Comparison of ENCODE assay signal across 8 cellular contexts in genomic region chr14:32938719-32939253, GRCh38. TPM values are rescaled to one million over a fixed set of nuclear protein-coding genes. Genes with fewer than 3 reads are reported as not detected.
DNase-seq lines count a peak whose midpoint lies in the region; TF ChIP-seq lines count a peak whose summit lies in the region.

NPAS3 (plus strand) TSS chr14:32938879.

- no peaks in the 10 kb centered on the region for H3K36me3 ChIP-seq in Peyer's patch
- H3K36me3 ChIP-seq in esophagus muscularis mucosa, result no peaks in the 10 kb centered on the region

- H3K27ac ChIP-seq in Peyer's patch, result peak within 1 kb of the TSS; percentile 57 to 89 (median 74)
- peak within 1 kb of the TSS; percentile 90 to 94 (median 94) for H3K27ac ChIP-seq in esophagus muscularis mucosa (replicated peaks in 1 of 4)

- CTCF ChIA-PET in activated naive CD4-positive, alpha-beta T cell treated with anti-CD3 and anti-CD28 coated beads, Interleukin-2, amount 10 ng/mL, durations not matched to agents 7 days and 5 days (lab: Charles Lee), result no interaction called here

- no peak for TF ChIP-seq CTCF in Peyer's patch (IDR thresholded peaks at IDR 0.05)
- TF ChIP-seq CTCF in esophagus muscularis mucosa (IDR thresholded peaks at IDR 0.05), result no peak
- no peak for TF ChIP-seq CTCF in nephron progenitor cell (IDR thresholded peaks at IDR 0.05)

- H3K9me3 ChIP-seq in Peyer's patch (no peaks in the 10 kb centered on the region), esophagus muscularis mucosa (no peaks in the 10 kb centered on the region)

- peak within 1 kb of the TSS; percentile 77 for H3K4me3 Mint-ChIP-seq in activated naive CD4-positive, alpha-beta T cell treated with anti-CD3 and anti-CD28 coated beads, Interleukin-2, amount 10 ng/mL, durations not matched to agents 7 days and 5 days
- H3K4me3 Mint-ChIP-seq in nephron progenitor cell, result peak within 1 kb of the TSS; percentile 94

- H3K27me3 ChIP-seq in Peyer's patch, result no peaks in the 10 kb centered on the region
- peaks cover 0 to 6% (median 3%) of the 10 kb centered on the region in 4 donors for H3K27me3 ChIP-seq in esophagus muscularis mucosa

- H3K4me3 ChIP-seq in Peyer's patch (peak within 1 kb of the TSS; percentile 38 to 66 (median 51)), esophagus muscularis mucosa (peak within 1 kb of the TSS; percentile 70 to 96 (median 76))

- intact Hi-C loops in esophagus muscularis mucosa (cut with DNase I), result loop anchor here (2.0 to 10.0 kb wide), 3 partner anchors 224 to 854 kb away; no protein-coding TSS in a partner anchor

- no peak for DNase-seq in activated naive CD4-positive, alpha-beta T cell treated with anti-CD3 and anti-CD28 coated beads, Interleukin-2, amount 10 ng/mL, durations not matched to agents 7 days and 5 days
- no peak for DNase-seq in activated naive CD4-positive, alpha-beta T cell treated with anti-CD3 and anti-CD28 coated beads, Interleukin-2, amount 50 U/mL, for 16 hours
- DNase-seq in Peyer's patch (no peak), esophagus muscularis mucosa (ENCODE audit: extremely low spot score) (no peak), nephron progenitor cell (peak; percentile 63), A172 (ENCODE audit: low spot score) (no peak), NCI-H446 treated with DMSO at 0.1 percent for 48 hours (lab: John Stamatoyannopoulos, UW) (no peak), NCI-H2107 (lab: John Stamatoyannopoulos, UW) (no peak)

- H3K9me3 Mint-ChIP-seq in activated naive CD4-positive, alpha-beta T cell treated with anti-CD3 and anti-CD28 coated beads, Interleukin-2, amount 10 ng/mL, durations not matched to agents 7 days and 5 days, result no peaks in the 10 kb centered on the region
- H3K9me3 Mint-ChIP-seq in nephron progenitor cell, result no peaks in the 10 kb centered on the region

- no CpG with 5 or more reads among the region's 92 CpGs for WGBS in esophagus muscularis mucosa

- H3K4me1 ChIP-seq in Peyer's patch (peaks cover 0 to 3% (median 0%) of the 10 kb centered on the region in 4 donors), esophagus muscularis mucosa (peaks cover 20 to 43% (median 35%) of the 10 kb centered on the region in 4 donors)

- peaks cover 14% of the 10 kb centered on the region for H3K4me1 Mint-ChIP-seq in activated naive CD4-positive, alpha-beta T cell treated with anti-CD3 and anti-CD28 coated beads, Interleukin-2, amount 10 ng/mL, durations not matched to agents 7 days and 5 days
- H3K4me1 Mint-ChIP-seq in nephron progenitor cell, result peaks cover 38% of the 10 kb centered on the region

- TF ChIP-seq POLR2A in Peyer's patch (IDR thresholded peaks at IDR 0.05) (no peak), esophagus muscularis mucosa (IDR thresholded peaks at IDR 0.05; ENCODE audit: low read depth) (no peak)

- H3K27me3 Mint-ChIP-seq in activated naive CD4-positive, alpha-beta T cell treated with anti-CD3 and anti-CD28 coated beads, Interleukin-2, amount 10 ng/mL, durations not matched to agents 7 days and 5 days, result peaks cover 65% of the 10 kb centered on the region
- peaks cover 50% of the 10 kb centered on the region for H3K27me3 Mint-ChIP-seq in nephron progenitor cell (ENCODE audit: low read depth, poor library complexity)

- peaks cover 2% of the 10 kb centered on the region for H3K36me3 Mint-ChIP-seq in activated naive CD4-positive, alpha-beta T cell treated with anti-CD3 and anti-CD28 coated beads, Interleukin-2, amount 10 ng/mL, durations not matched to agents 7 days and 5 days
- H3K36me3 Mint-ChIP-seq in nephron progenitor cell (ENCODE audit: low read depth), result no peaks in the 10 kb centered on the region

- no peak for TF ChIP-seq EP300 in esophagus muscularis mucosa (IDR thresholded peaks at IDR 0.05)

- peak within 1 kb of the TSS; percentile 25 for H3K27ac Mint-ChIP-seq in activated naive CD4-positive, alpha-beta T cell treated with anti-CD3 and anti-CD28 coated beads, Interleukin-2, amount 10 ng/mL, durations not matched to agents 7 days and 5 days
- peak within 1 kb of the TSS; percentile 49 for H3K27ac Mint-ChIP-seq in nephron progenitor cell

RNA-seq across cellular contexts. Expression of gene NPAS3, which starts in this region (rescaled TPM):
- total RNA-seq in Peyer's patch, result 1 to 10 TPM in 2 of 4 donors, under 1 TPM in 1, not detected in 1; 0.19 to 2.1 (median 1.7) TPM
- total RNA-seq in esophagus muscularis mucosa, result 1 to 10 TPM; 3.3 to 7.3 (median 5.8) TPM
- total RNA-seq in A172 (2014; rRNA removed; shearing (Covaris generic)), result 0.41 TPM in 2 replicates
